In the genomic region with DNA sequence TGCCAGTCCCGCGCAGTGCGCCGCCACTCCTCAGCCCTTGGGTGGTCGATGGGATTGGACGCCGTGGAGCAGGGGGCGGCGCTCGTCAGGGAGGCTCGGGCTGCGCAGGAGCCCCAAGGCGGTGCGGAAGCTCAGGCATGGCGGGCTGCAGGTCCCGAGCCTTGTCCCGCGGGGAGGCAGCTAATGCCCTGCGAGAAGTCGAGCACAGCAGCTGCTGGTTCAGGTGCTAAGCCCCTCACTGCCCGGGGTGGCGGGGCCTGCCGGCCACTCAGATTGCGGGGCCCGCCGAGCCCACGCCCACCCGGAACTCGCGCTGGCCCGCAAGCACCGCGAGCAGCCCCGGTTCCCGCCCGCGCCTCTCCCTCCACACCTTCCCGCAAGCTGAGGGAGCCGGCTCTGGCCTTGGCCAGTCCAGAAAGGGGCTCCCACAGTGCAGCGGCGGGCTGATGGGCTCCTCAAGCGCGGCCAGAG, we compare ENCODE assay signal across 26 cellular contexts.
"Had no signal": no experiment of that assay in that cellular context is flagged by ENCODE, and none has a peak within 500 bp of the region (broad histone marks: within the 10 kb centered on the region; RNA-seq: fewer than 3 reads in every experiment).

No MANE protein-coding gene starts in this region.

- H3K4me1 ChIP-seq: gastrocnemius medialis had no signal

- DNase-seq: activated CD4-positive, alpha-beta memory T cell treated with anti-CD3 and anti-CD28 coated beads for 36 hours; activated CD4-positive, alpha-beta T cell treated with anti-CD3 and anti-CD28 coated beads for 36 hours; activated CD4-positive, alpha-beta T cell treated with anti-CD3 and anti-CD28 coated beads, Interleukin-2, amount 10 ng/mL, durations not matched to agents 24 days and 14 days; activated CD4-positive, CD25-positive, alpha-beta regulatory T cell; activated CD4-positive, CD25-positive, alpha-beta regulatory T cell treated with anti-CD3 and anti-CD28 coated beads, Interleukin-2, amount 50 U/mL, for 72 hours; activated CD8-positive, alpha-beta memory T cell treated with anti-CD3 and anti-CD28 coated beads, Interleukin-2, amount 10 ng/mL, durations not matched to agents 7 days and 5 days; activated CD8-positive, alpha-beta memory T cell treated with anti-CD3 and anti-CD28 coated beads, Interleukin-2, amount 50 U/mL, for 4 hours; activated CD8-positive, alpha-beta T cell treated with anti-CD3 and anti-CD28 coated beads, Interleukin-2, amount 10 ng/mL, durations not matched to agents 7 days and 5 days; activated effector memory CD4-positive, alpha-beta T cell treated with anti-CD3 and anti-CD28 coated beads, Interleukin-2, amount 50 U/mL, for 16 hours; activated naive CD4-positive, alpha-beta T cell treated with anti-CD3 and anti-CD28 coated beads, Interleukin-2, amount 50 U/mL, for 16 hours; activated naive CD4-positive, alpha-beta T cell treated with Interleukin-2 at 50 U/mL for 16 hours; activated T-cell treated with anti-CD3 and anti-CD28 coated beads, Interleukin-2, amount 50 U/mL, for 1 hour; activated T-cell treated with anti-CD3 and anti-CD28 coated beads, Interleukin-2, amount 50 U/mL, for 48 hours; amniotic stem cell; anterior cingulate cortex; brain microvascular endothelial cell; dorsolateral prefrontal cortex; effector memory CD4-positive, alpha-beta T cell; endodermal cell; foreskin keratinocyte; gastrocnemius medialis; glutamatergic neuron; T-helper 1 cell; T-helper 17 cell; T1000 had no signal

- H3K27me3 ChIP-seq: brain microvascular endothelial cell, dorsolateral prefrontal cortex, foreskin keratinocyte, gastrocnemius medialis had no signal

- H3K27ac ChIP-seq: brain microvascular endothelial cell, coronary artery, dorsolateral prefrontal cortex, foreskin keratinocyte, gastrocnemius medialis had no signal

- H3K9me3 ChIP-seq: gastrocnemius medialis had no signal

- H3K36me3 ChIP-seq: brain microvascular endothelial cell, gastrocnemius medialis had no signal

- H3K4me3 ChIP-seq: coronary artery, gastrocnemius medialis had no signal
